In the genomic region with DNA sequence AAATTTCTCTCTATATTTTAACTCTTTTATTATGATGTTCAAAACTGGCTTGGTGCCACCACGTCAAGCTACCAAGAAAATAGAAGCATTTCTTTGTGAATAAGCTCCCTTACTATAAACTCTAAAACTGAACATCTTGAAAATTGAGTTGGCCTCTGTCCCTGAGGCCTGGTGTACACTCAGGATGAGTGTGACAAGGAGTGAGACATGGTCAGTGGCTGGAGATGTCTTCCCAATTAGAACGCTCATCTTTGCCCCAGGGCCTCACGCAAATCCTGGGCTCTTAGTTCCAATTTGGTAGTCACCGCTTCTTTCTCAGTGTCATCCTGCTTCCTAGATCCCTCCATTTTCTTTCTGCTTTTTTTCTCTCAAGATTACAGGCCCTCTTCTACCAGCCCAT, we compare ENCODE assay signal across 19 cellular contexts. TPM values are rescaled to one million over a fixed set of nuclear protein-coding genes. Genes with fewer than 3 reads are reported as not detected.
DNase-seq lines count a peak whose midpoint lies in the region; ATAC-seq and TF ChIP-seq lines count a peak whose summit lies in the region.
"Had no signal": no experiment of that assay in that cellular context is flagged by ENCODE, and none has a peak within 500 bp of the region (broad histone marks: within the 10 kb centered on the region; RNA-seq: fewer than 3 reads in every experiment).

No MANE protein-coding gene starts in this region.

- no peaks in the 10 kb centered on the region for H4K20me1 ChIP-seq in HCT116 (ENCODE audit: insufficient read depth)

- peak overlapping the region; percentile 53; the same call in 1 of the 2 replicates for H3K4me2 ChIP-seq in HCT116 (ENCODE audit: low read length)

- POLR2A ChIA-PET in HCT116 (lab: Charles Lee), result no interaction called here

- no peak for TF ChIP-seq EP300 in sigmoid colon (IDR thresholded peaks at IDR 0.05)

- no peak overlapping the region for H3K9ac ChIP-seq in HCT116 (ENCODE audit: low read length)

- H3K27me3 ChIP-seq in HCT116 (ENCODE audit: insufficient read depth, low read length) (no peaks in the 10 kb centered on the region), foreskin keratinocyte (no peaks in the 10 kb centered on the region), sigmoid colon (no peaks in the 10 kb centered on the region)
- H3K27me3 ChIP-seq: brain microvascular endothelial cell, gastroesophageal sphincter had no signal

- TF ChIP-seq RAD21 in HCT116 (IDR thresholded peaks at IDR 0.05; ENCODE audit: low read depth), result no peak

- H3K36me3 ChIP-seq in HCT116 (ENCODE audit: control insufficient read depth in 1 of 2, insufficient read depth in 2 of 2, low read length in 2 of 2), result no peaks in the 10 kb centered on the region
- H3K36me3 ChIP-seq in sigmoid colon, result no peaks in the 10 kb centered on the region
- H3K36me3 ChIP-seq: brain microvascular endothelial cell, gastroesophageal sphincter had no signal

- no peaks in the 10 kb centered on the region for H3K9me2 ChIP-seq in HCT116 (ENCODE audit: insufficient read depth)

- TF ChIP-seq POLR2A in HCT116 (IDR thresholded peaks at IDR 0.05; ENCODE audit: borderline replicate concordance, extremely low read depth, insufficient read depth, insufficient read length), result no peak
- TF ChIP-seq POLR2A in sigmoid colon (IDR thresholded peaks at IDR 0.05), result no peak

- H3K27ac ChIP-seq in HCT116 (ENCODE audit: low read depth, low read length) (no peak overlapping the region), VCaP (peak overlapping the region; percentile 58), foreskin keratinocyte (no peak overlapping the region), sigmoid colon (no peak overlapping the region)
- H3K27ac ChIP-seq: brain microvascular endothelial cell, coronary artery, gastroesophageal sphincter had no signal

- H3K4me1 ChIP-seq in HCT116 (ENCODE audit: control insufficient read depth in 1 of 2, insufficient read depth in 2 of 2, low read length in 2 of 2) (peaks cover 25 to 37% of the 10 kb centered on the region in 2 experiments; a peak in 3 of 4 replicates), foreskin keratinocyte (peaks cover 19% of the 10 kb centered on the region), sigmoid colon (peaks cover 0 to 30% (median 11%) of the 10 kb centered on the region in 4 donors)

- TF ChIP-seq CTCF in HCT116 (IDR thresholded peaks at IDR 0.05 in 2 of 3, conservative IDR thresholded peaks at IDR 0.05 in 1 of 3; ENCODE audit: borderline replicate concordance in 1 of 3, insufficient read depth in 1 of 3, low read depth in 2 of 3, low read length in 2 of 3), result no peak
- TF ChIP-seq CTCF in VCaP (conservative IDR thresholded peaks at IDR 0.05), result no peak
- TF ChIP-seq CTCF in foreskin keratinocyte (conservative IDR thresholded peaks at IDR 0.05), result no peak
- TF ChIP-seq CTCF in sigmoid colon (IDR thresholded peaks at IDR 0.05), result no peak
- TF ChIP-seq CTCF in omental fat pad (IDR thresholded peaks at IDR 0.05), result no peak

- H3K4me3 ChIP-seq in HCT116 (replicated peaks in 1 of 2; ENCODE audit: low read depth in 1 of 2, low read length in 2 of 2), result no peak overlapping the region
- H3K4me3 ChIP-seq in sigmoid colon, result no peak overlapping the region
- H3K4me3 ChIP-seq: coronary artery, gastroesophageal sphincter, mucosa of descending colon had no signal

- CTCF ChIA-PET in HCT116 (lab: Charles Lee), result no interaction called here

- no TSS peak for BruUV-seq in HCT116 (replicated peaks; lab: Mats Ljungman, UMichigan)

- RAD21 ChIA-PET in HCT116 (lab: Charles Lee; ENCODE audit: low non-redundant PET in 1 of 2, low total read pairs in 2 of 2, uncharacterized antibody in 2 of 2, unreplicated experiment in 2 of 2), result no interaction called here

- H3K79me2 ChIP-seq in HCT116 (ENCODE audit: insufficient read depth, low read length), result no peaks in the 10 kb centered on the region

- H3K9me3 ChIP-seq in HCT116 (ENCODE audit: control insufficient read depth in 1 of 2, insufficient read depth in 1 of 2, low read depth in 1 of 2, low read length in 2 of 2) (no peaks in the 10 kb centered on the region), sigmoid colon (no peaks in the 10 kb centered on the region)
- H3K9me3 ChIP-seq: gastroesophageal sphincter, mucosa of descending colon had no signal

- 77 to 89% methylated on average over 4 of the region's 4 CpGs for WGBS in sigmoid colon, 2 donors

- peak overlapping the region; percentile 78 for H2AFZ ChIP-seq in HCT116 (ENCODE audit: low read depth, low read length, poor library complexity, severe bottlenecking)

- DNase-seq in A172 (ENCODE audit: low spot score) (peak; percentile 13), HCT116 (ENCODE audit: low read depth, low spot score) (no peak), foreskin keratinocyte (no peak), sigmoid colon (no peak), omental fat pad (ENCODE audit: low spot score) (no peak)
- DNase-seq: activated CD4-positive, alpha-beta T cell treated with anti-CD3 and anti-CD28 coated beads for 1 hour; activated CD8-positive, alpha-beta memory T cell treated with anti-CD3 and anti-CD28 coated beads, Interleukin-2, amount 10 ng/mL, durations not matched to agents 7 days and 5 days; activated naive CD8-positive, alpha-beta T cell treated with anti-CD3 and anti-CD28 coated beads, Interleukin-2, amount 10 ng/mL, durations not matched to agents 7 days and 5 days; DMS 273 treated with DMSO at 0.1 percent for 48 hours; NCI-H146; NCI-H774 had no signal

- ATAC-seq in HCT116 (no peak), foreskin keratinocyte (peak; percentile 18), omental fat pad (ENCODE audit: low FRiP score) (no peak), GM19455 (IDR thresholded peaks at IDR 0.05; ENCODE audit: unreplicated experiment) (no peak), HG03139 (IDR thresholded peaks at IDR 0.05; ENCODE audit: unreplicated experiment) (no peak)
- ATAC-seq: activated CD8-positive, alpha-beta memory T cell treated with anti-CD3 and anti-CD28 coated beads, Interleukin-2, amount 10 ng/mL, durations not matched to agents 7 days and 5 days; gastroesophageal sphincter had no signal

- intact Hi-C loops in HCT116 (cut with micrococcal nuclease) (no loop called here), sigmoid colon (cut with DNase I) (no loop called here)

TF ChIP-seq in HCT116, 20 proteins besides CTCF, POLR2A, EP300 and RAD21:
- TF ChIP-seq, protein P1, sequence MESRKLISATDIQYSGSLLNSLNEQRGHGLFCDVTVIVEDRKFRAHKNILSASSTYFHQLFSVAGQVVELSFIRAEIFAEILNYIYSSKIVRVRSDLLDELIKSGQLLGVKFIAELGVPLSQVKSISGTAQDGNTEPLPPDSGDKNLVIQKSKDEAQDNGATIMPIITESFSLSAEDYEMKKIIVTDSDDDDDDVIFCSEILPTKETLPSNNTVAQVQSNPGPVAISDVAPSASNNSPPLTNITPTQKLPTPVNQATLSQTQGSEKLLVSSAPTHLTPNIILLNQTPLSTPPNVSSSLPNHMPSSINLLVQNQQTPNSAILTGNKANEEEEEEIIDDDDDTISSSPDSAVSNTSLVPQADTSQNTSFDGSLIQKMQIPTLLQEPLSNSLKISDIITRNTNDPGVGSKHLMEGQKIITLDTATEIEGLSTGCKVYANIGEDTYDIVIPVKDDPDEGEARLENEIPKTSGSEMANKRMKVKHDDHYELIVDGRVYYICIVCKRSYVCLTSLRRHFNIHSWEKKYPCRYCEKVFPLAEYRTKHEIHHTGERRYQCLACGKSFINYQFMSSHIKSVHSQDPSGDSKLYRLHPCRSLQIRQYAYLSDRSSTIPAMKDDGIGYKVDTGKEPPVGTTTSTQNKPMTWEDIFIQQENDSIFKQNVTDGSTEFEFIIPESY (IDR thresholded peaks at IDR 0.05; ENCODE audit: extremely low read depth, insufficient replicate concordance, low read length), result no peak
- TF ChIP-seq CEBPB (IDR thresholded peaks at IDR 0.05; ENCODE audit: low read depth), result peak; percentile 3; the same call in 1 of the 2 replicates

RNA-seq across cellular contexts. Expression of a gene that starts 26.2 kb away (rescaled TPM):
- 0.07 TPM in 2 replicates for total RNA-seq in A172 (2014; rRNA removed; shearing (Covaris generic))
- not detected for total RNA-seq in HCT116 (2021; ENCODE audit: unreplicated experiment)
- polyA plus RNA-seq in HCT116 (2012), result not detected in 2 replicates
- total RNA-seq in foreskin keratinocyte, result not detected in 2 replicates
- not detected in 2 replicates for polyA plus RNA-seq in foreskin keratinocyte
- total RNA-seq in sigmoid colon, result not detected
- polyA plus RNA-seq in sigmoid colon, result not detected
- total RNA-seq in omental fat pad, result not detected
- total RNA-seq: activated CD8-positive, alpha-beta memory T cell treated with anti-CD3 and anti-CD28 coated beads, Interleukin-2, amount 10 ng/mL, durations not matched to agents 7 days and 5 days; activated naive CD8-positive, alpha-beta T cell treated with anti-CD3 and anti-CD28 coated beads, Interleukin-2, amount 10 ng/mL, durations not matched to agents 7 days and 5 days; gastroesophageal sphincter; mucosa of descending colon; ureter had no signal
